ENCODE assay signal across 22 cellular contexts in genomic region chr2:18898271-18898670, GRCh38.
"Had no signal": no experiment of that assay in that cellular context is flagged by ENCODE, and none has a peak within 500 bp of the region (broad histone marks: within the 10 kb centered on the region; RNA-seq: fewer than 3 reads in every experiment).

No MANE protein-coding gene starts in this region.

- DNase-seq: colonic mucosa; cortex of kidney; effector CD8-positive, alpha-beta T cell; effector memory CD8-positive, alpha-beta T cell; endodermal cell; erythroblast; esophagus squamous epithelium; foreskin fibroblast; foreskin melanocyte; gastrocnemius medialis; glutamatergic neuron; head of caudate nucleus; heart right ventricle; hippocampal formation; left cardiac atrium; left lung; left ventricle myocardium superior; lower lobe of right lung; mesenchymal stem cell; mucosa of descending colon; naive B cell had no signal

- H3K27ac ChIP-seq: colonic mucosa, epithelial cell of prostate, esophagus squamous epithelium, gastrocnemius medialis, heart right ventricle, left lung, lower lobe of right lung had no signal

- H3K4me3 ChIP-seq: colonic mucosa, esophagus squamous epithelium, gastrocnemius medialis, heart right ventricle, left lung, lower lobe of right lung, mucosa of descending colon had no signal

- H3K9me3 ChIP-seq: colonic mucosa, esophagus squamous epithelium, gastrocnemius medialis, heart right ventricle, left lung, lower lobe of right lung, mucosa of descending colon had no signal

- H3K27me3 ChIP-seq: colonic mucosa, esophagus squamous epithelium, gastrocnemius medialis, heart right ventricle, left lung had no signal

- H3K36me3 ChIP-seq: colonic mucosa, esophagus squamous epithelium, gastrocnemius medialis, heart right ventricle, left lung, lower lobe of right lung had no signal

- H3K4me1 ChIP-seq: colonic mucosa, left lung had no signal
